ENCODE assay signal across 22 cellular contexts in the genomic region with DNA sequence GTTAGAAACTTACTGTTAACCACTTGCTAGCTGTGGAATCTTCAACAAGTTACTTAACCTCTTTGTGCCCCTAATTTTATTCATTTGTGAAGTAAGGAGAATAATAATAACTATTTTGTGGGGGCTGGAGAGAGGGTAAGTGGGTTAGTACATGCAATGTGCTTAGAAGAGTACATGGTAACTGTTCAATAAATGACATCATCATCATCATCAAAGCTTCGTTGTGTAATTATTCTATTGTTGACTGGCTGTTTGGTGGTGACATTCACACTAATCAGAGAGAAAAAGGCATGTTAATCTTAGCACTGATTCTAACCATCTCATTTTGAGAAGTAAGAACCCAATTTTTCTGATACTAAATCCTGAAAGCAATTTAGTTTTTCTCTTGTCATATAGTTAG.
DNase-seq lines count a peak whose midpoint lies in the region; ATAC-seq, FAIRE-seq and TF ChIP-seq lines count a peak whose summit lies in the region.
"Had no signal": no experiment of that assay in that cellular context is flagged by ENCODE, and none has a peak within 500 bp of the region (broad histone marks: within the 10 kb centered on the region; RNA-seq: fewer than 3 reads in every experiment).

No MANE protein-coding gene starts in this region.

- ATAC-seq in HepG2: no peak
- no peak for ATAC-seq in right lobe of liver
- ATAC-seq in pancreas: no peak
- no peak for ATAC-seq in HG02938 (IDR thresholded peaks at IDR 0.05; ENCODE audit: unreplicated experiment)

- intact Hi-C loops in HepG2 (cut with micrococcal nuclease; ENCODE audit: unreplicated experiment) (no loop called here), right lobe of liver (cut with DNase I) (no loop called here), pancreas (cut with DNase I) (no loop called here)

- H3K4me3 ChIP-seq in HepG2 (replicated peaks in 1 of 3; ENCODE audit: insufficient read depth in 1 of 3, low read depth in 2 of 3, low read length in 3 of 3) (no peak overlapping the region), right lobe of liver (no peak overlapping the region), HEK293 (ENCODE audit: low read depth, low read length) (no peak overlapping the region), iPS-20b (ENCODE audit: low read length) (0 out of 2 replicates have a peak overlapping the region, but pooled peaks have one; percentile 4), pancreas (no peak overlapping the region)
- H3K4me3 ChIP-seq: BLaER1 had no signal

- no peaks in the 10 kb centered on the region for H4K20me1 ChIP-seq in HepG2 (ENCODE audit: insufficient read depth, low read length)
- H4K20me1 ChIP-seq: BLaER1 had no signal

- BruUV-seq in HepG2 (replicated peaks; lab: Mats Ljungman, UMichigan): no TSS peak

- in situ Hi-C loops in HepG2 (cut with HindIII; ENCODE audit: extremely low pct_ligation_motif_present, low pct_unique_long_range_greater_than_20kb): no loop called here

- no peak overlapping the region for H2AFZ ChIP-seq in HepG2 (ENCODE audit: low read length)

- TF ChIP-seq POLR2A in HepG2 (IDR thresholded peaks at IDR 0.05; ENCODE audit: insufficient read depth in 1 of 2, low read depth in 2 of 2, low read length in 2 of 2) (no peak), right lobe of liver (IDR thresholded peaks at IDR 0.05) (no peak)

- H3K27me3 ChIP-seq in HepG2 (ENCODE audit: control insufficient read depth in 1 of 2, insufficient read depth in 2 of 2, low read length in 2 of 2) (no peaks in the 10 kb centered on the region), right lobe of liver (no peaks in the 10 kb centered on the region), iPS-20b (ENCODE audit: insufficient read depth, low read length) (no peaks in the 10 kb centered on the region), pancreas (no peaks in the 10 kb centered on the region)
- H3K27me3 ChIP-seq: BE2C, BLaER1 had no signal

- H3K4me1 ChIP-seq in HepG2 (ENCODE audit: insufficient read depth, low read length): peaks cover 10% of the 10 kb centered on the region; the same call in 1 of the 2 replicates
- no peaks in the 10 kb centered on the region for H3K4me1 ChIP-seq in right lobe of liver
- no peaks in the 10 kb centered on the region for H3K4me1 ChIP-seq in HEK293 (ENCODE audit: control insufficient read depth, insufficient read depth, low read length)
- peaks cover 16% of the 10 kb centered on the region; the same call in 1 of the 2 replicates for H3K4me1 ChIP-seq in iPS-20b (ENCODE audit: insufficient read depth, low read length)
- peaks cover 0 to 3% (median 0%) of the 10 kb centered on the region in 3 donors for H3K4me1 ChIP-seq in pancreas
- H3K4me1 ChIP-seq: BE2C had no signal

- no peak overlapping the region for H3K4me2 ChIP-seq in HepG2 (ENCODE audit: low read depth, low read length)
- H3K4me2 ChIP-seq: BLaER1 had no signal

- DNase-seq in HepG2 (ENCODE audit: low spot score) (no peak), right lobe of liver (no peak), pancreas (no peak)
- DNase-seq: 8988T; ACHN; BE2C; C1 segment of cervical spinal cord; CD4-positive, alpha-beta memory T cell; CD4-positive, CD25-positive, alpha-beta regulatory T cell; CD8-positive, alpha-beta memory T cell; COR-L47; DMS79 treated with DMSO at 0.1 percent for 48 hours; GF-D8 had no signal

- H3K9me3 ChIP-seq in HepG2 (ENCODE audit: low read length): no peaks in the 10 kb centered on the region
- no peaks in the 10 kb centered on the region for H3K9me3 ChIP-seq in right lobe of liver
- no peaks in the 10 kb centered on the region for H3K9me3 ChIP-seq in HEK293 (ENCODE audit: control insufficient read depth, insufficient read depth, low read depth, low read length)
- no peaks in the 10 kb centered on the region for H3K9me3 ChIP-seq in iPS-20b (ENCODE audit: insufficient read depth, low read depth, low read length)
- H3K9me3 ChIP-seq in pancreas: no peaks in the 10 kb centered on the region
- H3K9me3 ChIP-seq: BE2C, BLaER1 had no signal

- POLR2A ChIA-PET in HepG2 (lab: Yijun Ruan, JAX): no interaction called here
- POLR2A ChIA-PET in HEK293 (lab: Yijun Ruan, JAX): no interaction called here

- CTCF ChIA-PET in HepG2 (lab: Yijun Ruan, JAX; ENCODE audit: low intra/inter-chr PET ratio, low total read pairs): no interaction called here
- CTCF ChIA-PET in HEK293 (lab: Yijun Ruan, JAX): no interaction called here

- H3K79me2 ChIP-seq in HepG2 (ENCODE audit: insufficient read depth, low read length): no peaks in the 10 kb centered on the region

- TF ChIP-seq RAD21 in HepG2 (CRISPR knock-in tag; IDR thresholded peaks at IDR 0.05): no peak

- H3K9ac ChIP-seq in HepG2 (ENCODE audit: insufficient read depth, low read depth, low read length) (no peak overlapping the region), iPS-20b (ENCODE audit: low read depth, low read length) (no peak overlapping the region)
- H3K9ac ChIP-seq: BLaER1 had no signal

- FAIRE-seq in HepG2 (lab: Jason Lieb, UNC) (no peak), pancreas (lab: Jason Lieb, UNC) (no peak)
- FAIRE-seq: A204.1, D721Med, G401.6, GM12891, GM19239 had no signal

- TF ChIP-seq EP300 in HepG2 (IDR thresholded peaks at IDR 0.05; ENCODE audit: low read depth in 2 of 2, low read length in 2 of 2) (no peak), HepG2 (CRISPR knock-in tag; IDR thresholded peaks at IDR 0.05; ENCODE audit: borderline replicate concordance) (no peak)

- no peak for TF ChIP-seq CTCF in HepG2 (CRISPR knock-in tag; IDR thresholded peaks at IDR 0.05)
- no peak for TF ChIP-seq CTCF in right lobe of liver (IDR thresholded peaks at IDR 0.05)
- TF ChIP-seq CTCF in HEK293 (tag by site-specific recombination; IDR thresholded peaks at IDR 0.05): no peak
- no peak for TF ChIP-seq CTCF in pancreas (IDR thresholded peaks at IDR 0.05)

- 0% methylated on average over 1 of the region's 1 CpG for WGBS in HepG2 (ENCODE audit: low lambda C conversion rate)
- WGBS in right lobe of liver (ENCODE audit: insufficient coverage, low coverage, low lambda C conversion rate, missing lambda C conversion rate): 50% methylated on average over 1 of the region's 1 CpG
- 47 to 55% methylated on average over 1 of the region's 1 CpG for WGBS in pancreas, 2 donors

- H3K27ac ChIP-seq in HepG2 (ENCODE audit: extremely low read length, insufficient read depth, low read length): no peak overlapping the region
- no peak overlapping the region for H3K27ac ChIP-seq in right lobe of liver
- no peak overlapping the region for H3K27ac ChIP-seq in HEK293 (ENCODE audit: extremely low read depth, low read depth, low read length)
- no peak overlapping the region for H3K27ac ChIP-seq in iPS-20b (ENCODE audit: low read length)
- H3K27ac ChIP-seq in pancreas: no peak overlapping the region
- H3K27ac ChIP-seq: BLaER1 had no signal

- H3K36me3 ChIP-seq in HepG2 (replicated peaks in 1 of 2; ENCODE audit: control insufficient read depth in 1 of 2, insufficient read depth in 2 of 2, low read length in 2 of 2) (no peaks in the 10 kb centered on the region), right lobe of liver (no peaks in the 10 kb centered on the region), HEK293 (ENCODE audit: control insufficient read depth in 2 of 2, insufficient read depth in 1 of 2, low read length in 2 of 2) (no peaks in the 10 kb centered on the region), iPS-20b (ENCODE audit: insufficient read depth, low read depth, low read length) (no peaks in the 10 kb centered on the region), pancreas (no peaks in the 10 kb centered on the region)
- H3K36me3 ChIP-seq: BE2C, BLaER1 had no signal

TF ChIP-seq in HepG2, 621 proteins besides CTCF, POLR2A, EP300 and RAD21:
- TF ChIP-seq NFRKB (IDR thresholded peaks at IDR 0.05) (no peak), RFX1 (IDR thresholded peaks at IDR 0.05) (no peak), ZNF567 (CRISPR knock-in tag; IDR thresholded peaks at IDR 0.05; ENCODE audit: borderline replicate concordance) (no peak), ZNF180 (CRISPR knock-in tag; IDR thresholded peaks at IDR 0.05; ENCODE audit: borderline replicate concordance, low read depth) (no peak), YEATS2 (CRISPR knock-in tag; IDR thresholded peaks at IDR 0.05; ENCODE audit: borderline replicate concordance) (no peak), CREB1 (IDR thresholded peaks at IDR 0.05) (peak; percentile 59), CREB1 (CRISPR knock-in tag; IDR thresholded peaks at IDR 0.05) (no peak), ATF7 (IDR thresholded peaks at IDR 0.05) (peak; percentile 93), ATF7 (CRISPR knock-in tag; IDR thresholded peaks at IDR 0.05) (no peak), SNRNP70 (IDR thresholded peaks at IDR 0.05; ENCODE audit: low read depth, low read length) (no peak), TGIF2 (CRISPR knock-in tag; IDR thresholded peaks at IDR 0.05) (no peak)

TF ChIP-seq in HEK293, 187 proteins besides CTCF, POLR2A, EP300 and RAD21:
- TF ChIP-seq, protein P1, sequence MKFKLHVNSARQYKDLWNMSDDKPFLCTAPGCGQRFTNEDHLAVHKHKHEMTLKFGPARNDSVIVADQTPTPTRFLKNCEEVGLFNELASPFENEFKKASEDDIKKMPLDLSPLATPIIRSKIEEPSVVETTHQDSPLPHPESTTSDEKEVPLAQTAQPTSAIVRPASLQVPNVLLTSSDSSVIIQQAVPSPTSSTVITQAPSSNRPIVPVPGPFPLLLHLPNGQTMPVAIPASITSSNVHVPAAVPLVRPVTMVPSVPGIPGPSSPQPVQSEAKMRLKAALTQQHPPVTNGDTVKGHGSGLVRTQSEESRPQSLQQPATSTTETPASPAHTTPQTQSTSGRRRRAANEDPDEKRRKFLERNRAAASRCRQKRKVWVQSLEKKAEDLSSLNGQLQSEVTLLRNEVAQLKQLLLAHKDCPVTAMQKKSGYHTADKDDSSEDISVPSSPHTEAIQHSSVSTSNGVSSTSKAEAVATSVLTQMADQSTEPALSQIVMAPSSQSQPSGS (tag by site-specific recombination; IDR thresholded peaks at IDR 0.05; ENCODE audit: low read depth): peak; percentile 43; the same call in 1 of the 2 replicates
- TF ChIP-seq ZNF561 (tag by site-specific recombination; IDR thresholded peaks at IDR 0.05; ENCODE audit: borderline replicate concordance): no peak
TF ChIP-seq in HEK293: peak in this region for 1.
